In the genomic region with DNA sequence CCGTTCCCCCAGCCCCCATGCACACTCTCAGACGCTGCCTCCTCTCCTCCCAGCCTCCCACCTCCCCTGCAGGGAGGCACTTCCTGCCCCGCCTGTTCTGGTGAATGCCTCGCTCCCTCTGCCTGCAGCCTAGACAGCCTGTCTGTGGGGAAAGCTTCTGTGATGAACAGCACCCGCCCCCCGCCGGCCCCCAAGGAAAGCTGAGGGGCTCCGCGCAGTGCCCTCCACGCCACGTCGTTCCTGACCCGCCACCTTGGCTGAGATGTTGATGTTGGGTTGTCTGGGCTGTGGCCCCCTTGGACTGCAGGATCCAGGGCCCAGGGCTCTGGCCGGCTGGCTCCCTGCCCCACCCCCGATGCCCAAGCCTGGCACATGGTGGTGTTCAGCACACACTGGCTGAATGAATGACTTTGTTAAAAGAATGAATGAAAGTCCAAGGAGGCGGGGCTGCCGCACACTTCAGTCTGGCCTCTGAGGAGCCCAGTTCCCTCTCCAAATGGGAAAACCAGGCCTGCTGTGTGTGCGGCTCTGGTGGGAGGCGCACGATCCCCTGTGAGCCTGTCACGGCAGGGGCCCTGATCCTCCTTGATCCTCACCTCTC, we compare ENCODE assay signal across 15 cellular contexts. TPM values are rescaled to one million over a fixed set of nuclear protein-coding genes. Genes with fewer than 3 reads are reported as not detected.
A peak's percentile ranks its signal among the peaks of the same experiment; 100 is the strongest.
DNase-seq lines count a peak whose midpoint lies in the region; ATAC-seq and TF ChIP-seq lines count a peak whose summit lies in the region.
"Had no signal": no experiment of that assay in that cellular context is flagged by ENCODE, and none has a peak within 500 bp of the region (broad histone marks: within the 10 kb centered on the region; RNA-seq: fewer than 3 reads in every experiment).

No MANE protein-coding gene starts in this region.

- peak overlapping the region; percentile 55 for H3K9ac ChIP-seq in mesendoderm (ENCODE audit: low read length)

- TF ChIP-seq CTCF in cardiac muscle cell (IDR thresholded peaks at IDR 0.05; ENCODE audit: low read depth, low read length) (no peak), right atrium auricular region (IDR thresholded peaks at IDR 0.05) (no peak), type B pancreatic cell (conservative IDR thresholded peaks at IDR 0.05) (no peak)

- peak overlapping the region; percentile 51 for H3K4me3 Mint-ChIP-seq in type B pancreatic cell

- peak overlapping the region; percentile 61 for H3K27ac Mint-ChIP-seq in type B pancreatic cell
- H3K27ac Mint-ChIP-seq: activated T-helper 2 cell treated with anti-CD3 and anti-CD28 coated beads, Interferon-gamma antibody, Interleukin-2, Interleukin-4, amounts not matched to agents 10 μg/mL and 5 μg/mL and 100 μg/mL, durations not matched to agents 14 hours and 24 hours and 36 hours had no signal

- H3K18ac ChIP-seq in mesendoderm (ENCODE audit: low read length): peak overlapping the region; percentile 69

- H2BK5ac ChIP-seq in mesendoderm (ENCODE audit: low read length): peak overlapping the region; percentile 90

- H3K9me3 ChIP-seq in cardiac muscle cell (ENCODE audit: low read depth) (no peaks in the 10 kb centered on the region), right atrium auricular region (no peaks in the 10 kb centered on the region)

- H2BK15ac ChIP-seq in mesendoderm (replicated peaks; ENCODE audit: low read depth): no peak overlapping the region

- H3K4me3 ChIP-seq in cardiac muscle cell: no peak overlapping the region
- no peak overlapping the region for H3K4me3 ChIP-seq in right atrium auricular region
- H3K4me3 ChIP-seq in mesendoderm (ENCODE audit: low read length): no peak overlapping the region
- H3K4me3 ChIP-seq: lung, skin epidermis had no signal

- no peaks in the 10 kb centered on the region for H3K36me3 Mint-ChIP-seq in type B pancreatic cell

- no peak overlapping the region for H2AK5ac ChIP-seq in mesendoderm (ENCODE audit: low read length)

- peak overlapping the region; percentile 22 for H2BK120ac ChIP-seq in mesendoderm (ENCODE audit: low read depth, low read length)

- H3K9me3 Mint-ChIP-seq in type B pancreatic cell: no peaks in the 10 kb centered on the region
- H3K9me3 Mint-ChIP-seq: activated T-helper 2 cell treated with anti-CD3 and anti-CD28 coated beads, Interferon-gamma antibody, Interleukin-2, Interleukin-4, amounts not matched to agents 10 μg/mL and 5 μg/mL and 100 μg/mL, durations not matched to agents 14 hours and 24 hours and 36 hours had no signal

- H3K4ac ChIP-seq in mesendoderm (ENCODE audit: low read depth, low read length): peak overlapping the region; percentile 88

- WGBS in mesendoderm (ENCODE audit: extremely low coverage, insufficient coverage, low lambda C conversion rate): no CpG with 5 or more reads among the region's 21 CpGs

- no peak overlapping the region for H3K23ac ChIP-seq in mesendoderm (ENCODE audit: low read length)

- peaks cover 18% of the 10 kb centered on the region for H3K27me3 Mint-ChIP-seq in type B pancreatic cell

- peak overlapping the region; percentile 81 for H4K5ac ChIP-seq in mesendoderm (ENCODE audit: low read length)

- H3K36me3 ChIP-seq in cardiac muscle cell: no peaks in the 10 kb centered on the region
- H3K36me3 ChIP-seq in right atrium auricular region: no peaks in the 10 kb centered on the region
- H3K36me3 ChIP-seq in mesendoderm (ENCODE audit: control insufficient read depth, insufficient read depth, low read length): no peaks in the 10 kb centered on the region

- H3K79me2 ChIP-seq in mesendoderm (ENCODE audit: control insufficient read depth, insufficient read depth, low read length): no peaks in the 10 kb centered on the region

- H3K27ac ChIP-seq in cardiac muscle cell (peak overlapping the region; percentile 9), right atrium auricular region (peak overlapping the region in 1 of 2 donors; percentile 5), mesendoderm (ENCODE audit: low read depth, low read length) (peak overlapping the region; percentile 6)
- H3K27ac ChIP-seq: skin epidermis had no signal

- ATAC-seq in GM18870 (IDR thresholded peaks at IDR 0.05; ENCODE audit: unreplicated experiment) (no peak), HG03342 (IDR thresholded peaks at IDR 0.05; ENCODE audit: unreplicated experiment) (no peak)

- H3K4me1 Mint-ChIP-seq in type B pancreatic cell (ENCODE audit: unreplicated experiment): peaks cover 38% of the 10 kb centered on the region

- no peaks in the 10 kb centered on the region for H3K79me1 ChIP-seq in mesendoderm (ENCODE audit: low read length)

- H3K4me1 ChIP-seq in cardiac muscle cell (ENCODE audit: low read depth) (peaks cover 40% of the 10 kb centered on the region), right atrium auricular region (peaks cover 0 to 33% of the 10 kb centered on the region in 2 donors), mesendoderm (ENCODE audit: control insufficient read depth, low read depth, low read length) (peaks cover 19% of the 10 kb centered on the region)

- no peak overlapping the region for H4K8ac ChIP-seq in mesendoderm (ENCODE audit: low read depth, low read length)

- H3K27me3 ChIP-seq in cardiac muscle cell (no peaks in the 10 kb centered on the region), right atrium auricular region (no peaks in the 10 kb centered on the region), mesendoderm (ENCODE audit: insufficient read depth, low read length, poor library complexity) (no peaks in the 10 kb centered on the region)

- DNase-seq in cardiac muscle cell (ENCODE audit: low read depth in 1 of 2, low spot score in 1 of 2): no peak
- no peak for DNase-seq in right atrium auricular region (ENCODE audit: low spot score)
- peak in 48 of 58 donors; percentile 32 to 89 (median 66) for DNase-seq in anterior cingulate cortex (lab: John Stamatoyannopoulos, UW)
- DNase-seq in mesendoderm: peak; percentile 84
- no peak for DNase-seq in type B pancreatic cell (ENCODE audit: extremely low spot score, unreplicated experiment)
- DNase-seq in activated CD8-positive, alpha-beta memory T cell treated with anti-CD3 and anti-CD28 coated beads, Interleukin-2, amount 50 U/mL, for 4 hours: no peak
- DNase-seq: KBM-7, NCI-H446 treated with DMSO at 0.1 percent for 48 hours had no signal

- peak overlapping the region; percentile 83 for H3K56ac ChIP-seq in mesendoderm (ENCODE audit: low read length)

- H3K4me2 ChIP-seq in mesendoderm (ENCODE audit: low read length): no peak overlapping the region

RNA-seq across cellular contexts. Expression of a gene that starts 2.1 kb away (rescaled TPM):
- not detected in 2 replicates for total RNA-seq in cardiac muscle cell
- not detected in 2 replicates for polyA plus RNA-seq in cardiac muscle cell
- total RNA-seq in right atrium auricular region: not detected
- polyA plus RNA-seq in mesendoderm (2013, experiment 1 of 2): not detected
- polyA plus RNA-seq in mesendoderm (2013, experiment 2 of 2): 0.08 TPM
- not detected in 2 replicates for total RNA-seq in type B pancreatic cell (ENCODE audit: low replicate concordance)
- total RNA-seq: activated T-helper 2 cell treated with anti-CD3 and anti-CD28 coated beads, Interferon-gamma antibody, Interleukin-2, Interleukin-4, amounts not matched to agents 10 μg/mL and 5 μg/mL and 100 μg/mL, durations not matched to agents 14 hours and 24 hours and 36 hours; cerebellum; fibroblast of lung; lung had no signal
- polyA plus RNA-seq: fibroblast of lung, lung had no signal

RNA-seq across cellular contexts. Expression of a gene that starts 7.7 kb away (rescaled TPM):
- total RNA-seq in cardiac muscle cell: 27.2 and 38.3 TPM in 2 replicates
- 13.6 and 18.4 TPM in 2 replicates for polyA plus RNA-seq in cardiac muscle cell
- total RNA-seq in right atrium auricular region: 10 to 100 TPM in 1 of 2 donors, 1 to 10 TPM in 1; 4.9 to 27.7 TPM
- 0.32 TPM for polyA plus RNA-seq in mesendoderm (2013, experiment 1 of 2)
- polyA plus RNA-seq in mesendoderm (2013, experiment 2 of 2): 0.29 TPM
- total RNA-seq in type B pancreatic cell (ENCODE audit: low replicate concordance): 0.57 and 0.65 TPM in 2 replicates
- total RNA-seq: activated T-helper 2 cell treated with anti-CD3 and anti-CD28 coated beads, Interferon-gamma antibody, Interleukin-2, Interleukin-4, amounts not matched to agents 10 μg/mL and 5 μg/mL and 100 μg/mL, durations not matched to agents 14 hours and 24 hours and 36 hours had no signal

RNA-seq across cellular contexts. Expression of a gene that starts 47.9 kb away (rescaled TPM):
- total RNA-seq in cardiac muscle cell (2.4 and 8.6 TPM in 2 replicates), right atrium auricular region (1 to 10 TPM; 4.3 to 5.2 TPM), type B pancreatic cell (ENCODE audit: low replicate concordance) (8.2 and 9.7 TPM in 2 replicates)
- polyA plus RNA-seq in cardiac muscle cell: 3.9 and 8.6 TPM in 2 replicates
- 12.9 TPM for polyA plus RNA-seq in mesendoderm (2013, experiment 1 of 2)
- 12.7 TPM for polyA plus RNA-seq in mesendoderm (2013, experiment 2 of 2)

Comparison
In these comparisons a context has a peak if more than half of its experiments do, and no peak if none do; other contexts are left out.
1. DNase-seq: peak in anterior cingulate cortex (48 of 58) and mesendoderm (single experiment); none in cardiac muscle cell (0 of 2), right atrium auricular region (single experiment), type B pancreatic cell (single experiment) and activated CD8-positive, alpha-beta memory T cell treated with anti-CD3 and anti-CD28 coated beads, Interleukin-2, amount 50 U/mL, for 4 hours (single experiment).